1 cellular context compared by ENCODE assay signal in genomic region chr17:65027305-65027704, GRCh38.
TF ChIP-seq lines count a peak whose summit lies in the region.

No MANE protein-coding gene starts in this region.

TF ChIP-seq in K562, 482 proteins besides CTCF, POLR2A, EP300 and RAD21 (continued from another document):
- TF ChIP-seq SFPQ (IDR thresholded peaks at IDR 0.05; ENCODE audit: low read depth, low read length): no peak
- no peak for TF ChIP-seq ZHX1 (conservative IDR thresholded peaks at IDR 0.05; ENCODE audit: low read length)
- TF ChIP-seq MCM2 (IDR thresholded peaks at IDR 0.05; ENCODE audit: low read depth): no peak
- no peak for TF ChIP-seq GATA2 (CRISPR knock-in tag; IDR thresholded peaks at IDR 0.05)
- no peak for TF ChIP-seq KAT8 (IDR thresholded peaks at IDR 0.05; ENCODE audit: low read depth)
- TF ChIP-seq NELFE (IDR thresholded peaks at IDR 0.05; ENCODE audit: insufficient read depth, insufficient read length): no peak
- TF ChIP-seq NR2F6 (CRISPR knock-in tag; IDR thresholded peaks at IDR 0.05): no peak
- TF ChIP-seq CBX5 (IDR thresholded peaks at IDR 0.05; ENCODE audit: borderline replicate concordance, low read depth): no peak
- TF ChIP-seq SAFB2 (IDR thresholded peaks at IDR 0.05; ENCODE audit: borderline replicate concordance, low read depth, low read length, severe bottlenecking): no peak
- TF ChIP-seq ZKSCAN1 (IDR thresholded peaks at IDR 0.05; ENCODE audit: low read depth, low read length): no peak
- TF ChIP-seq ZNF583 (CRISPR knock-in tag; IDR thresholded peaks at IDR 0.05): no peak
- 0 out of 2 replicates have a peak, but pooled peaks have one; percentile 43 for TF ChIP-seq SOX6 (IDR thresholded peaks at IDR 0.05)
- TF ChIP-seq ARID3A (IDR thresholded peaks at IDR 0.05; ENCODE audit: borderline replicate concordance, low read depth, low read length): 0 out of 2 replicates have a peak, but pooled peaks have one; percentile 50
- no peak for TF ChIP-seq SRSF7 (optimal IDR thresholded peaks at IDR 0.05; ENCODE audit: low read depth, low read length)
- TF ChIP-seq ATF3 (IDR thresholded peaks at IDR 0.05): peak; percentile 90
- TF ChIP-seq ATF3 (CRISPR knock-in tag; conservative IDR thresholded peaks at IDR 0.05): no peak
- TF ChIP-seq ZC3H11A (IDR thresholded peaks at IDR 0.05; ENCODE audit: low read depth, low read length): no peak
- no peak for TF ChIP-seq CAMTA2 (CRISPR knock-in tag; conservative IDR thresholded peaks at IDR 0.05)
- no peak for TF ChIP-seq NFYB (IDR thresholded peaks at IDR 0.05; ENCODE audit: extremely low read depth, insufficient read length)
- no peak for TF ChIP-seq ZMIZ1 (IDR thresholded peaks at IDR 0.05; ENCODE audit: low read depth in 2 of 2, low read length in 2 of 2)
- no peak for TF ChIP-seq L3MBTL2 (IDR thresholded peaks at IDR 0.05)
- no peak for TF ChIP-seq CTCFL (IDR thresholded peaks at IDR 0.05; ENCODE audit: borderline replicate concordance, insufficient read depth, low read depth, low read length, poor library complexity, severe bottlenecking)
- TF ChIP-seq HMG20B (CRISPR knock-in tag; IDR thresholded peaks at IDR 0.05): no peak
- TF ChIP-seq ZNF668 (CRISPR knock-in tag; IDR thresholded peaks at IDR 0.05): no peak
- TF ChIP-seq FOS (IDR thresholded peaks at IDR 0.05; ENCODE audit: extremely low read depth, insufficient read length): no peak
- no peak for TF ChIP-seq CBFA2T3 (IDR thresholded peaks at IDR 0.05)
- 0 out of 2 replicates have a peak, but pooled peaks have one; percentile 32 for TF ChIP-seq SMARCC2 (IDR thresholded peaks at IDR 0.05; ENCODE audit: low read depth)
- TF ChIP-seq ATF7 (IDR thresholded peaks at IDR 0.05): no peak
- no peak for TF ChIP-seq PHF20 (IDR thresholded peaks at IDR 0.05; ENCODE audit: partially characterized antibody)
- no peak for TF ChIP-seq ZNF347 (CRISPR knock-in tag; IDR thresholded peaks at IDR 0.05; ENCODE audit: low read depth)
- TF ChIP-seq GATAD2B (IDR thresholded peaks at IDR 0.05; ENCODE audit: borderline replicate concordance): no peak
- 0 out of 2 replicates have a peak, but pooled peaks have one; percentile 38 for TF ChIP-seq SMARCA4 (IDR thresholded peaks at IDR 0.05)
- no peak for TF ChIP-seq BACH1 (tag; IDR thresholded peaks at IDR 0.05)
- no peak for TF ChIP-seq CCAR2 (IDR thresholded peaks at IDR 0.05; ENCODE audit: low read depth, low read length)
- TF ChIP-seq LARP7 (IDR thresholded peaks at IDR 0.05): no peak
- TF ChIP-seq CREB1 (IDR thresholded peaks at IDR 0.05): no peak
- TF ChIP-seq CREB1 (CRISPR knock-in tag; IDR thresholded peaks at IDR 0.05): no peak
- TF ChIP-seq RHOXF2B (CRISPR knock-in tag; conservative IDR thresholded peaks at IDR 0.05): no peak
- no peak for TF ChIP-seq ZNF212 (CRISPR knock-in tag; IDR thresholded peaks at IDR 0.05)
- no peak for TF ChIP-seq ZSCAN29 (IDR thresholded peaks at IDR 0.05)
- no peak for TF ChIP-seq SETDB1 (IDR thresholded peaks at IDR 0.05; ENCODE audit: low read length)
- TF ChIP-seq ZBED1 (IDR thresholded peaks at IDR 0.05): no peak
- TF ChIP-seq MLLT1 (IDR thresholded peaks at IDR 0.05): no peak
- TF ChIP-seq JUND (IDR thresholded peaks at IDR 0.05; ENCODE audit: borderline replicate concordance, low read depth, low read length): peak; percentile 84
- TF ChIP-seq JUND (tag; IDR thresholded peaks at IDR 0.05; ENCODE audit: borderline replicate concordance, low read depth, low read length): peak; percentile 74; the same call in 2 of the 3 replicates
- TF ChIP-seq CBX3 (IDR thresholded peaks at IDR 0.05; ENCODE audit: borderline replicate concordance in 1 of 2, low read length in 2 of 2): no peak
- no peak for TF ChIP-seq MCM3 (IDR thresholded peaks at IDR 0.05)
- no peak for TF ChIP-seq HNRNPH1 (optimal IDR thresholded peaks at IDR 0.05; ENCODE audit: low read depth, low read length)
- peak; percentile 55; the same call in 1 of the 2 replicates for TF ChIP-seq DPF2 (IDR thresholded peaks at IDR 0.05)
